1 cellular context compared by ENCODE assay signal in the genomic region with DNA sequence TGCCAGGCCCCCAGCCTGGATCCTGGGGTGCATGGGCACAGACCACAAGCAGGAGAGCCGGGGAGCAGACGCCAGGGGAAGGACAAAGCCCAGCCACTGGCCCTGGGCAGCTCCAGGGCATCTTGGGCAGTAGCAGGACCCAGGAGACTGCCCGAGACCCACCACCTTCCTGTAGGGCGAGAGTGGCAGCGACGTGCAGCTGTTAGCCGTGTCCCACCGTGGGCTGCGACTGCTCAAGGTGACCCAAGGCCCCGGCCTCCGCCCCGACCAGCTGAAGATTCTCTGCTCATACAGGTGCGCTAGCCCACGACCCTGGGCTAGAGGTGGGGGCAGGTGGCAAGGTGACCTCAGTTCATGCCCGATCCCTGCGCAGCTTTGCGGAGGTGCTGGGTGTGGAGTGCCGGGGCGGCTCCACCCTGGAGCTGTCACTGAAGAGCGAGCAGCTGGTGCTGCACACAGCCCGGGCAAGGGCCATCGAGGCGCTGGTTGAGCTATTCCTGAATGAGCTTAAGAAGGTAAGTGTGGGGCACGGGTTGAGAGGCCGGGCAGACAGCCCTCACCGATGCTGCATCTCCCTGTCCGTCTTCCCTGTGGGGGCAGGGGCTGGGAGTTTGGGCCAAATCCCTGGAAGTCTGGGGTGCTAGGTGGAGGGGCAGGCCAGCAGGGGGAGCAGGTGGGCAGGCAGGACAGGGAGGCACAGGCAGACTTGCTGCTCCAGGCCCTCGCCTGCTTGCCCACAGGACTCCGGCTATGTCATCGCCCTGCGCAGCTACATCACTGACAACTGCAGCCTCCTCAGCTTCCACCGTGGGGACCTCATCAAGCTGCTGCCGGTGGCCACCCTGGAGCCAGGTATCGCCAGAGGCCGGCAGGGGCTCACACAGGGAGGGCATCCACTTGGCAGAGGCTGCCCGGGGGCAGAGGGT.
TF ChIP-seq lines count a peak whose summit lies in the region.

No MANE protein-coding gene starts in this region.

TF ChIP-seq in GM12878, 131 proteins besides CTCF, POLR2A, EP300 and RAD21:
- TF ChIP-seq MYB (IDR thresholded peaks at IDR 0.05; ENCODE audit: borderline replicate concordance, low read depth, low read length) (no peak), SPI1 (IDR thresholded peaks at IDR 0.05; ENCODE audit: borderline replicate concordance, insufficient read depth, low read depth, low read length) (no peak), FOS (IDR thresholded peaks at IDR 0.05; ENCODE audit: borderline replicate concordance, extremely low read depth, insufficient read length) (no peak), ZNF24 (IDR thresholded peaks at IDR 0.05) (no peak), ZNF274 (IDR thresholded peaks at IDR 0.05; ENCODE audit: insufficient read depth, insufficient read length) (no peak), GATAD2B (conservative IDR thresholded peaks at IDR 0.05; ENCODE audit: low read depth) (no peak), SIN3A (IDR thresholded peaks at IDR 0.05; ENCODE audit: low read depth, low read length) (no peak), POU2F2 (IDR thresholded peaks at IDR 0.05; ENCODE audit: borderline replicate concordance, low read depth, low read length) (no peak), TBL1XR1 (IDR thresholded peaks at IDR 0.05; ENCODE audit: low read depth, low read length) (no peak), BACH1 (IDR thresholded peaks at IDR 0.05; ENCODE audit: borderline replicate concordance) (no peak)
- TF ChIP-seq, protein P1, sequence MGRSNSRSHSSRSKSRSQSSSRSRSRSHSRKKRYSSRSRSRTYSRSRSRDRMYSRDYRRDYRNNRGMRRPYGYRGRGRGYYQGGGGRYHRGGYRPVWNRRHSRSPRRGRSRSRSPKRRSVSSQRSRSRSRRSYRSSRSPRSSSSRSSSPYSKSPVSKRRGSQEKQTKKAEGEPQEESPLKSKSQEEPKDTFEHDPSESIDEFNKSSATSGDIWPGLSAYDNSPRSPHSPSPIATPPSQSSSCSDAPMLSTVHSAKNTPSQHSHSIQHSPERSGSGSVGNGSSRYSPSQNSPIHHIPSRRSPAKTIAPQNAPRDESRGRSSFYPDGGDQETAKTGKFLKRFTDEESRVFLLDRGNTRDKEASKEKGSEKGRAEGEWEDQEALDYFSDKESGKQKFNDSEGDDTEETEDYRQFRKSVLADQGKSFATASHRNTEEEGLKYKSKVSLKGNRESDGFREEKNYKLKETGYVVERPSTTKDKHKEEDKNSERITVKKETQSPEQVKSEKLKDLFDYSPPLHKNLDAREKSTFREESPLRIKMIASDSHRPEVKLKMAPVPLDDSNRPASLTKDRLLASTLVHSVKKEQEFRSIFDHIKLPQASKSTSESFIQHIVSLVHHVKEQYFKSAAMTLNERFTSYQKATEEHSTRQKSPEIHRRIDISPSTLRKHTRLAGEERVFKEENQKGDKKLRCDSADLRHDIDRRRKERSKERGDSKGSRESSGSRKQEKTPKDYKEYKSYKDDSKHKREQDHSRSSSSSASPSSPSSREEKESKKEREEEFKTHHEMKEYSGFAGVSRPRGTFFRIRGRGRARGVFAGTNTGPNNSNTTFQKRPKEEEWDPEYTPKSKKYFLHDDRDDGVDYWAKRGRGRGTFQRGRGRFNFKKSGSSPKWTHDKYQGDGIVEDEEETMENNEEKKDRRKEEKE (IDR thresholded peaks at IDR 0.05) = no peak
